Comparison of ENCODE assay signal across 20 cellular contexts in genomic region chr11:520428-521178, GRCh38. TPM values are rescaled to one million over a fixed set of nuclear protein-coding genes. Genes with fewer than 3 reads are reported as not detected.
A peak's percentile ranks its signal among the peaks of the same experiment; 100 is the strongest.
DNase-seq lines count a peak whose midpoint lies in the region; ATAC-seq, FAIRE-seq and TF ChIP-seq lines count a peak whose summit lies in the region.
"Had no signal": no experiment of that assay in that cellular context is flagged by ENCODE, and none has a peak within 500 bp of the region (broad histone marks: within the 10 kb centered on the region; RNA-seq: fewer than 3 reads in every experiment).

No MANE protein-coding gene starts in this region.

- POLR2A ChIA-PET in HepG2 (lab: Yijun Ruan, JAX), result interaction anchor here (1.9 kb wide), 1 partner anchor 14 kb away, joined by 5 read pairs; the partner anchor contains the start of gene RNH1
- POLR2A ChIA-PET in naive thymus-derived CD4-positive, alpha-beta T cell (lab: Charles Lee), result interaction anchor here (0.8 kb wide), 1 partner anchor 67 kb away, joined by 4 read pairs; no protein-coding TSS in a partner anchor

- H3K36me3 Mint-ChIP-seq in naive thymus-derived CD4-positive, alpha-beta T cell, result peaks cover 0 to 8% (median 0%) of the 10 kb centered on the region in 5 donors
- H3K36me3 Mint-ChIP-seq: immature natural killer cell had no signal

- H3K4me2 ChIP-seq in HepG2 (ENCODE audit: low read depth, low read length), result peak overlapping the region; percentile 58
- no peak overlapping the region for H3K4me2 ChIP-seq in SU-DHL-6 (ENCODE audit: low read depth, low read length, poor library complexity, severe bottlenecking)
- H3K4me2 ChIP-seq: smooth muscle cell had no signal

- DNase-seq in HepG2 (ENCODE audit: low spot score) (peak; percentile 28), right lobe of liver (no peak), foreskin keratinocyte (no peak), upper lobe of right lung (peak; percentile 67), COR-L47 (lab: John Stamatoyannopoulos, UW) (no peak), OCI-M2 (lab: John Stamatoyannopoulos, UW; ENCODE audit: unreplicated experiment) (no peak)
- no peak for DNase-seq in naive thymus-derived CD4-positive, alpha-beta T cell
- DNase-seq: BE2C, cerebellar nuclear complex, DMS79, immature natural killer cell, NCI-H1092 treated with DMSO at 0.1 percent for 48 hours, uterus had no signal

- no peaks in the 10 kb centered on the region for H3K9me2 ChIP-seq in SU-DHL-6 (replicated peaks; ENCODE audit: insufficient read depth, low read length)

- in situ Hi-C loops in HepG2 (cut with HindIII; ENCODE audit: extremely low pct_ligation_motif_present, low pct_unique_long_range_greater_than_20kb), result no loop called here

- H3K27me3 ChIP-seq in HepG2 (ENCODE audit: control insufficient read depth in 1 of 2, insufficient read depth in 2 of 2, low read length in 2 of 2), result 0 out of 5 replicates have a peak, but pooled peaks cover 0 to under 1% of the 10 kb centered on the region in 2 experiments
- H3K27me3 ChIP-seq in right lobe of liver, result no peaks in the 10 kb centered on the region
- H3K27me3 ChIP-seq in SU-DHL-6 (ENCODE audit: low read length), result no peaks in the 10 kb centered on the region
- no peaks in the 10 kb centered on the region for H3K27me3 ChIP-seq in foreskin keratinocyte
- H3K27me3 ChIP-seq in upper lobe of right lung, result no peaks in the 10 kb centered on the region
- H3K27me3 ChIP-seq in naive thymus-derived CD4-positive, alpha-beta T cell (ENCODE audit: control insufficient read depth in 2 of 2, insufficient read depth in 2 of 2, low read length in 2 of 2), result no peaks in the 10 kb centered on the region
- H3K27me3 ChIP-seq: BE2C, ovary, SJSA1, uterus had no signal

- peak; percentile 28; the same call in 1 of the 2 replicates for TF ChIP-seq RAD21 in HepG2 (CRISPR knock-in tag; IDR thresholded peaks at IDR 0.05)

- H3K9me3 ChIP-seq in HepG2 (ENCODE audit: low read length) (no peaks in the 10 kb centered on the region), right lobe of liver (no peaks in the 10 kb centered on the region), SU-DHL-6 (ENCODE audit: insufficient read depth, low read length) (no peaks in the 10 kb centered on the region), upper lobe of right lung (no peaks in the 10 kb centered on the region)
- peaks cover 0 to 5% (median 0%) of the 10 kb centered on the region in 3 experiments for H3K9me3 ChIP-seq in naive thymus-derived CD4-positive, alpha-beta T cell (ENCODE audit: control insufficient read depth in 2 of 3, low read length in 3 of 3)
- H3K9me3 ChIP-seq: BE2C, ovary, SJSA1, uterus had no signal

- no peaks in the 10 kb centered on the region for H3K79me2 ChIP-seq in HepG2 (ENCODE audit: insufficient read depth, low read length)
- H3K79me2 ChIP-seq in SU-DHL-6 (ENCODE audit: insufficient read depth, low read length), result no peaks in the 10 kb centered on the region

- H3K27ac ChIP-seq in HepG2 (ENCODE audit: extremely low read length, insufficient read depth, low read length) (no peak overlapping the region), right lobe of liver (no peak overlapping the region), SU-DHL-6 (ENCODE audit: low read depth, low read length) (no peak overlapping the region), foreskin keratinocyte (no peak overlapping the region), upper lobe of right lung (no peak overlapping the region)
- H3K27ac ChIP-seq in naive thymus-derived CD4-positive, alpha-beta T cell (ENCODE audit: low read depth, low read length), result no peak overlapping the region
- H3K27ac ChIP-seq: GM23248, ovary, SJSA1, uterus had no signal

- no peaks in the 10 kb centered on the region for H3K27me3 Mint-ChIP-seq in naive thymus-derived CD4-positive, alpha-beta T cell
- H3K27me3 Mint-ChIP-seq: stimulated activated naive CD8-positive, alpha-beta T cell treated with anti-CD3 and anti-CD28 coated beads, Interleukin-15, amount 100 ng/mL, for 72 hours had no signal

- peak; percentile 77 for ATAC-seq in HepG2
- ATAC-seq in right lobe of liver, result no peak
- ATAC-seq in foreskin keratinocyte, result no peak
- no peak for ATAC-seq in upper lobe of right lung
- ATAC-seq in naive thymus-derived CD4-positive, alpha-beta T cell, result no peak
- ATAC-seq: stimulated activated naive CD8-positive, alpha-beta T cell treated with anti-CD3 and anti-CD28 coated beads, Interleukin-15, amount 100 ng/mL, for 72 hours had no signal

- H3F3A ChIP-seq in SU-DHL-6 (ENCODE audit: insufficient read depth), result no peaks in the 10 kb centered on the region

- H3K36me3 ChIP-seq in HepG2 (replicated peaks in 1 of 2; ENCODE audit: control insufficient read depth in 1 of 2, insufficient read depth in 2 of 2, low read length in 2 of 2) (no peaks in the 10 kb centered on the region), right lobe of liver (no peaks in the 10 kb centered on the region), SU-DHL-6 (ENCODE audit: low read length) (no peaks in the 10 kb centered on the region), upper lobe of right lung (no peaks in the 10 kb centered on the region)
- no peaks in the 10 kb centered on the region for H3K36me3 ChIP-seq in naive thymus-derived CD4-positive, alpha-beta T cell (ENCODE audit: control insufficient read depth in 2 of 3, insufficient read depth in 3 of 3, low read length in 3 of 3)
- H3K36me3 ChIP-seq: BE2C, ovary, SJSA1, uterus had no signal

- 67% methylated on average over 36 of the region's 39 CpGs for WGBS in HepG2 (ENCODE audit: low lambda C conversion rate)
- 93% methylated on average over 19 of the region's 39 CpGs for WGBS in right lobe of liver (ENCODE audit: insufficient coverage, low coverage, low lambda C conversion rate, missing lambda C conversion rate)

- H4K20me1 ChIP-seq in HepG2 (ENCODE audit: insufficient read depth, low read length), result no peaks in the 10 kb centered on the region
- H4K20me1 ChIP-seq in SU-DHL-6 (ENCODE audit: low read depth, low read length), result no peaks in the 10 kb centered on the region

- BruUV-seq in HepG2 (replicated peaks; lab: Mats Ljungman, UMichigan), result no TSS peak

- CTCF ChIA-PET in HepG2 (lab: Yijun Ruan, JAX; ENCODE audit: low intra/inter-chr PET ratio, low total read pairs), result no interaction called here
- CTCF ChIA-PET in naive thymus-derived CD4-positive, alpha-beta T cell (lab: Charles Lee), result no interaction called here

- H3K4me1 ChIP-seq in HepG2 (ENCODE audit: insufficient read depth, low read length) (peaks cover 40% of the 10 kb centered on the region), right lobe of liver (peaks cover 0 to 5% (median 0%) of the 10 kb centered on the region in 4 donors), foreskin keratinocyte (peaks cover 4% of the 10 kb centered on the region), upper lobe of right lung (no peaks in the 10 kb centered on the region)
- peaks cover 4% of the 10 kb centered on the region in 2 donors for H3K4me1 ChIP-seq in naive thymus-derived CD4-positive, alpha-beta T cell (ENCODE audit: control insufficient read depth in 2 of 2, insufficient read depth in 2 of 2, low read length in 2 of 2)
- H3K4me1 ChIP-seq: BE2C, SJSA1, uterus had no signal

- H2AFZ ChIP-seq in HepG2 (ENCODE audit: low read length), result no peak overlapping the region
- H2AFZ ChIP-seq in SU-DHL-6 (ENCODE audit: low read depth, low read length, severe bottlenecking), result no peak overlapping the region
- H2AFZ ChIP-seq: GM23248 had no signal

- TF ChIP-seq EP300 in HepG2 (IDR thresholded peaks at IDR 0.05; ENCODE audit: low read depth in 2 of 2, low read length in 2 of 2), result no peak
- TF ChIP-seq EP300 in HepG2 (CRISPR knock-in tag; IDR thresholded peaks at IDR 0.05; ENCODE audit: borderline replicate concordance), result no peak

- peaks cover 2 to 8% (median 4%) of the 10 kb centered on the region in 7 donors for H3K4me1 Mint-ChIP-seq in naive thymus-derived CD4-positive, alpha-beta T cell
- H3K4me1 Mint-ChIP-seq: mesothelial cell of epicardium had no signal

- intact Hi-C loops in HepG2 (cut with micrococcal nuclease; ENCODE audit: unreplicated experiment), result no loop called here
- intact Hi-C loops in right lobe of liver (cut with DNase I), result loop anchor here in 1 of 2 donors (10.0 kb wide), 1 partner anchor 116 kb away; no protein-coding TSS in a partner anchor
- intact Hi-C loops in upper lobe of right lung (cut with DNase I), result no loop called here
- intact Hi-C loops in naive thymus-derived CD4-positive, alpha-beta T cell (cut with micrococcal nuclease), result no loop called here

- no peak overlapping the region; a peak in 1 of 6 replicates for H3K4me3 ChIP-seq in HepG2 (replicated peaks in 1 of 3; ENCODE audit: insufficient read depth in 1 of 3, low read depth in 2 of 3, low read length in 3 of 3)
- no peak overlapping the region for H3K4me3 ChIP-seq in right lobe of liver
- no peak overlapping the region for H3K4me3 ChIP-seq in SU-DHL-6 (ENCODE audit: insufficient read depth, low read length, poor library complexity, severe bottlenecking)
- H3K4me3 ChIP-seq in upper lobe of right lung, result no peak overlapping the region
- no peak overlapping the region for H3K4me3 ChIP-seq in naive thymus-derived CD4-positive, alpha-beta T cell (ENCODE audit: low read length)
- H3K4me3 ChIP-seq: GM23248, ovary, SJSA1, smooth muscle cell, uterus had no signal

- H3K4me3 Mint-ChIP-seq in naive thymus-derived CD4-positive, alpha-beta T cell, result no peak overlapping the region
- H3K4me3 Mint-ChIP-seq: immature natural killer cell, mesothelial cell of epicardium had no signal

- TF ChIP-seq POLR2A in HepG2 (IDR thresholded peaks at IDR 0.05; ENCODE audit: insufficient read depth in 1 of 2, low read depth in 2 of 2, low read length in 2 of 2) (no peak), right lobe of liver (IDR thresholded peaks at IDR 0.05) (no peak)

- no peak overlapping the region for H3K27ac Mint-ChIP-seq in naive thymus-derived CD4-positive, alpha-beta T cell
- H3K27ac Mint-ChIP-seq: immature natural killer cell; mesothelial cell of epicardium; stimulated activated naive CD8-positive, alpha-beta T cell treated with anti-CD3 and anti-CD28 coated beads, Interleukin-15, amount 100 ng/mL, for 72 hours had no signal

- peaks cover 0 to 14% (median 5%) of the 10 kb centered on the region in 11 donors for H3K9me3 Mint-ChIP-seq in naive thymus-derived CD4-positive, alpha-beta T cell
- H3K9me3 Mint-ChIP-seq: immature natural killer cell had no signal

- TF ChIP-seq CTCF in HepG2 (CRISPR knock-in tag; IDR thresholded peaks at IDR 0.05) (peak; percentile 83), right lobe of liver (IDR thresholded peaks at IDR 0.05) (peak in 1 of 4 donors; percentile 4), SU-DHL-6 (IDR thresholded peaks at IDR 0.05; ENCODE audit: insufficient read depth, low read length, poor library complexity, severe bottlenecking) (peak; percentile 56), foreskin keratinocyte (conservative IDR thresholded peaks at IDR 0.05) (peak; percentile 18), upper lobe of right lung (IDR thresholded peaks at IDR 0.05) (peak; percentile 23)

- FAIRE-seq in HepG2 (lab: Jason Lieb, UNC), result peak; percentile 23

- no peak overlapping the region for H3K9ac ChIP-seq in HepG2 (ENCODE audit: insufficient read depth, low read depth, low read length)
- no peak overlapping the region for H3K9ac ChIP-seq in SU-DHL-6 (ENCODE audit: low read length)
- H3K9ac ChIP-seq: GM23248 had no signal

RNA-seq across cellular contexts. Expression of gene RNH1, which starts 13.6 kb away (rescaled TPM):
- 74.1 and 81.3 TPM in 2 replicates for total RNA-seq in HepG2 (2016; rRNA removed; fragmentation: Illumina TruSeq; extraction: Trizol)
- 28.3 and 31.4 TPM in 2 replicates for total RNA-seq in HepG2 (2016; cell fraction: cytosol; rRNA removed; fragmentation: Illumina TruSeq; extraction: Trizol; ENCODE audit: low read depth)
- 73.0 and 77.2 TPM in 2 replicates for total RNA-seq in HepG2 (2016; cell fraction: insoluble cytoplasmic fraction; rRNA removed; fragmentation: Illumina TruSeq; extraction: Trizol)
- total RNA-seq in HepG2 (2016; cell fraction: membrane; rRNA removed; fragmentation: Illumina TruSeq; extraction: Trizol), result 30.6 and 37.6 TPM in 2 replicates
- total RNA-seq in HepG2 (2016; cell fraction: nucleus; rRNA removed; fragmentation: Illumina TruSeq; extraction: Trizol), result 39.1 and 43.2 TPM in 2 replicates
- polyA plus RNA-seq in HepG2 (2011; rRNA removed), result 36.0 and 51.4 TPM in 2 replicates
- polyA plus RNA-seq in HepG2 (2011; cell fraction: cytosol; rRNA removed), result 30.1 and 56.0 TPM in 2 replicates
- polyA plus RNA-seq in HepG2 (2011; cell fraction: nucleus; rRNA removed), result 135 and 166 TPM in 2 replicates
- polyA plus RNA-seq in HepG2 (2012), result 42.4 and 61.5 TPM in 2 replicates
- polyA plus RNA-seq in HepG2 (2016; cell fraction: cytosol; fragmentation: Illumina TruSeq; extraction: Trizol; ENCODE audit: low read depth), result 14.2 and 15.8 TPM in 2 replicates
- 62.8 and 84.3 TPM in 2 replicates for polyA plus RNA-seq in HepG2 (2016; cell fraction: insoluble cytoplasmic fraction; fragmentation: Illumina TruSeq; extraction: Trizol; ENCODE audit: low read depth)
- polyA plus RNA-seq in HepG2 (2016; cell fraction: membrane; fragmentation: Illumina TruSeq; extraction: Trizol; ENCODE audit: low read depth), result 21.1 and 22.9 TPM in 2 replicates
- polyA plus RNA-seq in HepG2 (2016; cell fraction: nucleus; fragmentation: Illumina TruSeq; extraction: Trizol; ENCODE audit: insufficient read depth, low read depth), result 61.8 and 67.0 TPM in 2 replicates
- 72.2 and 124 TPM in 2 replicates for polyA minus RNA-seq in HepG2 (2011; rRNA and poly(A)+ RNA removed; ENCODE audit: low replicate concordance)
- polyA minus RNA-seq in HepG2 (2011; cell fraction: cytosol; rRNA and poly(A)+ RNA removed), result 42.7 and 46.3 TPM in 2 replicates
- polyA minus RNA-seq in HepG2 (2011; cell fraction: nucleus; rRNA and poly(A)+ RNA removed), result 49.1 and 49.3 TPM in 2 replicates
- total RNA-seq in right lobe of liver, result 100 to 1,000 TPM in 2 of 6 experiments, 10 to 100 TPM in 4; 66.4 to 135 (median 76.2) TPM
- total RNA-seq in foreskin keratinocyte, result 162 and 219 TPM in 2 replicates
- 167 and 235 TPM in 2 replicates for polyA plus RNA-seq in foreskin keratinocyte
- total RNA-seq in upper lobe of right lung, result 245 TPM
- 100 to 1,000 TPM in 4 of 5 experiments, 10 to 100 TPM in 1; 98.6 to 193 (median 109) TPM for total RNA-seq in naive thymus-derived CD4-positive, alpha-beta T cell
- polyA plus RNA-seq in naive thymus-derived CD4-positive, alpha-beta T cell, result 100 to 1,000 TPM; 156 to 243 TPM

RNA-seq across cellular contexts. Expression of gene HRAS, which starts 14.8 kb away (rescaled TPM):
- total RNA-seq in HepG2 (2016; rRNA removed; fragmentation: Illumina TruSeq; extraction: Trizol), result 47.5 and 50.0 TPM in 2 replicates
- 97.1 and 126 TPM in 2 replicates for total RNA-seq in HepG2 (2016; cell fraction: cytosol; rRNA removed; fragmentation: Illumina TruSeq; extraction: Trizol; ENCODE audit: low read depth)
- total RNA-seq in HepG2 (2016; cell fraction: insoluble cytoplasmic fraction; rRNA removed; fragmentation: Illumina TruSeq; extraction: Trizol), result 35.7 and 53.4 TPM in 2 replicates
- 106 and 128 TPM in 2 replicates for total RNA-seq in HepG2 (2016; cell fraction: membrane; rRNA removed; fragmentation: Illumina TruSeq; extraction: Trizol)
- total RNA-seq in HepG2 (2016; cell fraction: nucleus; rRNA removed; fragmentation: Illumina TruSeq; extraction: Trizol), result 23.1 and 23.7 TPM in 2 replicates
- 32.9 TPM in 2 replicates for polyA plus RNA-seq in HepG2 (2011; rRNA removed)
- polyA plus RNA-seq in HepG2 (2011; cell fraction: cytosol; rRNA removed), result 29.5 and 42.1 TPM in 2 replicates
- polyA plus RNA-seq in HepG2 (2011; cell fraction: nucleus; rRNA removed), result 62.4 and 65.1 TPM in 2 replicates
- polyA plus RNA-seq in HepG2 (2012), result 15.4 and 32.7 TPM in 2 replicates
- polyA plus RNA-seq in HepG2 (2016; cell fraction: cytosol; fragmentation: Illumina TruSeq; extraction: Trizol; ENCODE audit: low read depth), result 120 and 151 TPM in 2 replicates
- 33.8 and 38.7 TPM in 2 replicates for polyA plus RNA-seq in HepG2 (2016; cell fraction: insoluble cytoplasmic fraction; fragmentation: Illumina TruSeq; extraction: Trizol; ENCODE audit: low read depth)
- 96.2 and 121 TPM in 2 replicates for polyA plus RNA-seq in HepG2 (2016; cell fraction: membrane; fragmentation: Illumina TruSeq; extraction: Trizol; ENCODE audit: low read depth)
- polyA plus RNA-seq in HepG2 (2016; cell fraction: nucleus; fragmentation: Illumina TruSeq; extraction: Trizol; ENCODE audit: insufficient read depth, low read depth), result 47.3 and 47.4 TPM in 2 replicates
- polyA minus RNA-seq in HepG2 (2011; rRNA and poly(A)+ RNA removed; ENCODE audit: low replicate concordance), result 29.8 and 71.6 TPM in 2 replicates
- polyA minus RNA-seq in HepG2 (2011; cell fraction: cytosol; rRNA and poly(A)+ RNA removed), result 8.5 and 9.0 TPM in 2 replicates
- 5.8 and 11.4 TPM in 2 replicates for polyA minus RNA-seq in HepG2 (2011; cell fraction: nucleus; rRNA and poly(A)+ RNA removed)
- total RNA-seq in right lobe of liver, result 10 to 100 TPM in 5 of 6 experiments, 1 to 10 TPM in 1; 7.6 to 20.9 (median 14.8) TPM
- total RNA-seq in foreskin keratinocyte, result 167 and 199 TPM in 2 replicates
- polyA plus RNA-seq in foreskin keratinocyte, result 252 and 263 TPM in 2 replicates
- total RNA-seq in upper lobe of right lung, result 55.5 TPM
- 10 to 100 TPM; 22.3 to 52.0 (median 31.9) TPM for total RNA-seq in naive thymus-derived CD4-positive, alpha-beta T cell
- 10 to 100 TPM; 12.6 to 19.5 TPM for polyA plus RNA-seq in naive thymus-derived CD4-positive, alpha-beta T cell

RNA-seq across cellular contexts. Expression of gene LRRC56, which starts 16.7 kb away (rescaled TPM):
- 0.08 and 0.11 TPM in 2 replicates for total RNA-seq in HepG2 (2016; rRNA removed; fragmentation: Illumina TruSeq; extraction: Trizol)
- 0.10 TPM in 1 of 2 replicates, not detected in the other for total RNA-seq in HepG2 (2016; cell fraction: cytosol; rRNA removed; fragmentation: Illumina TruSeq; extraction: Trizol; ENCODE audit: low read depth)
- total RNA-seq in HepG2 (2016; cell fraction: insoluble cytoplasmic fraction; rRNA removed; fragmentation: Illumina TruSeq; extraction: Trizol), result 0.09 TPM in 2 replicates
- total RNA-seq in HepG2 (2016; cell fraction: membrane; rRNA removed; fragmentation: Illumina TruSeq; extraction: Trizol), result 0.06 and 0.07 TPM in 2 replicates
- not detected in 2 replicates for total RNA-seq in HepG2 (2016; cell fraction: nucleus; rRNA removed; fragmentation: Illumina TruSeq; extraction: Trizol)
- 0.29 and 0.46 TPM in 2 replicates for polyA plus RNA-seq in HepG2 (2011; rRNA removed)
- 0.21 and 0.22 TPM in 2 replicates for polyA plus RNA-seq in HepG2 (2011; cell fraction: cytosol; rRNA removed)
- polyA plus RNA-seq in HepG2 (2011; cell fraction: nucleus; rRNA removed), result 3.4 and 3.8 TPM in 2 replicates
- polyA plus RNA-seq in HepG2 (2012), result 0.34 and 0.59 TPM in 2 replicates
- 0.05 TPM in 1 of 2 replicates, not detected in the other for polyA plus RNA-seq in HepG2 (2016; cell fraction: cytosol; fragmentation: Illumina TruSeq; extraction: Trizol; ENCODE audit: low read depth)
- polyA plus RNA-seq in HepG2 (2016; cell fraction: insoluble cytoplasmic fraction; fragmentation: Illumina TruSeq; extraction: Trizol; ENCODE audit: low read depth), result 0.19 TPM in 1 of 2 replicates, not detected in the other
- 0.10 TPM in 1 of 2 replicates, not detected in the other for polyA plus RNA-seq in HepG2 (2016; cell fraction: membrane; fragmentation: Illumina TruSeq; extraction: Trizol; ENCODE audit: low read depth)
- polyA plus RNA-seq in HepG2 (2016; cell fraction: nucleus; fragmentation: Illumina TruSeq; extraction: Trizol; ENCODE audit: insufficient read depth, low read depth), result 0.37 and 0.44 TPM in 2 replicates
- 0.20 and 0.56 TPM in 2 replicates for polyA minus RNA-seq in HepG2 (2011; rRNA and poly(A)+ RNA removed; ENCODE audit: low replicate concordance)
- 0.30 TPM in 1 of 2 replicates, not detected in the other for polyA minus RNA-seq in HepG2 (2011; cell fraction: cytosol; rRNA and poly(A)+ RNA removed)
- polyA minus RNA-seq in HepG2 (2011; cell fraction: nucleus; rRNA and poly(A)+ RNA removed), result 0.37 and 0.64 TPM in 2 replicates
- 1 to 10 TPM in 1 of 6 experiments, under 1 TPM in 4, not detected in 1; 0.12 to 1.1 (median 0.71) TPM for total RNA-seq in right lobe of liver
- 0.28 and 0.48 TPM in 2 replicates for total RNA-seq in foreskin keratinocyte
- 0.30 and 0.47 TPM in 2 replicates for polyA plus RNA-seq in foreskin keratinocyte
- 3.2 TPM for total RNA-seq in upper lobe of right lung
- total RNA-seq in naive thymus-derived CD4-positive, alpha-beta T cell, result 1 to 10 TPM; 2.3 to 5.1 (median 3.6) TPM
- polyA plus RNA-seq in naive thymus-derived CD4-positive, alpha-beta T cell, result 1 to 10 TPM in 1 of 2 donors, under 1 TPM in 1; 0.35 to 1.0 TPM

RNA-seq across cellular contexts. Expression of gene LMNTD2, which starts 39.9 kb away (rescaled TPM):
- total RNA-seq in HepG2 (2016; rRNA removed; fragmentation: Illumina TruSeq; extraction: Trizol) (0.25 and 1.1 TPM in 2 replicates), right lobe of liver (10 to 100 TPM in 1 of 6 experiments, 1 to 10 TPM in 5; 4.7 to 14.7 (median 7.9) TPM), foreskin keratinocyte (0.92 and 0.95 TPM in 2 replicates), upper lobe of right lung (5.9 TPM)
- total RNA-seq in HepG2 (2016; cell fraction: cytosol; rRNA removed; fragmentation: Illumina TruSeq; extraction: Trizol; ENCODE audit: low read depth), result 0.40 and 0.44 TPM in 2 replicates
- total RNA-seq in HepG2 (2016; cell fraction: insoluble cytoplasmic fraction; rRNA removed; fragmentation: Illumina TruSeq; extraction: Trizol), result 0.45 and 1.1 TPM in 2 replicates
- total RNA-seq in HepG2 (2016; cell fraction: membrane; rRNA removed; fragmentation: Illumina TruSeq; extraction: Trizol), result 0.79 and 1.3 TPM in 2 replicates
- total RNA-seq in HepG2 (2016; cell fraction: nucleus; rRNA removed; fragmentation: Illumina TruSeq; extraction: Trizol), result 1.3 and 1.7 TPM in 2 replicates
- polyA plus RNA-seq in HepG2 (2011; rRNA removed) (3.1 and 3.6 TPM in 2 replicates), foreskin keratinocyte (1.2 and 1.3 TPM in 2 replicates)
- polyA plus RNA-seq in HepG2 (2011; cell fraction: cytosol; rRNA removed), result 1.1 and 2.2 TPM in 2 replicates
- 50.0 and 60.4 TPM in 2 replicates for polyA plus RNA-seq in HepG2 (2011; cell fraction: nucleus; rRNA removed)
- polyA plus RNA-seq in HepG2 (2012), result 1.3 and 1.4 TPM in 2 replicates
- polyA plus RNA-seq in HepG2 (2016; cell fraction: cytosol; fragmentation: Illumina TruSeq; extraction: Trizol; ENCODE audit: low read depth), result 0.53 and 0.78 TPM in 2 replicates
- 0.42 and 0.68 TPM in 2 replicates for polyA plus RNA-seq in HepG2 (2016; cell fraction: insoluble cytoplasmic fraction; fragmentation: Illumina TruSeq; extraction: Trizol; ENCODE audit: low read depth)
- polyA plus RNA-seq in HepG2 (2016; cell fraction: membrane; fragmentation: Illumina TruSeq; extraction: Trizol; ENCODE audit: low read depth), result 0.96 and 1.2 TPM in 2 replicates
- polyA plus RNA-seq in HepG2 (2016; cell fraction: nucleus; fragmentation: Illumina TruSeq; extraction: Trizol; ENCODE audit: insufficient read depth, low read depth), result 3.7 and 5.0 TPM in 2 replicates
- polyA minus RNA-seq in HepG2 (2011; rRNA and poly(A)+ RNA removed; ENCODE audit: low replicate concordance), result 0.51 and 0.96 TPM in 2 replicates
- polyA minus RNA-seq in HepG2 (2011; cell fraction: cytosol; rRNA and poly(A)+ RNA removed), result 0.88 and 1.4 TPM in 2 replicates
- 2.6 and 3.1 TPM in 2 replicates for polyA minus RNA-seq in HepG2 (2011; cell fraction: nucleus; rRNA and poly(A)+ RNA removed)
- total RNA-seq in naive thymus-derived CD4-positive, alpha-beta T cell, result 10 to 100 TPM in 2 of 5 experiments, 1 to 10 TPM in 3; 2.8 to 14.7 (median 9.6) TPM
- polyA plus RNA-seq in naive thymus-derived CD4-positive, alpha-beta T cell, result 1 to 10 TPM; 2.3 to 3.6 TPM
- total RNA-seq: smooth muscle cell had no signal

RNA-seq across cellular contexts. Expression of gene RASSF7, which starts 40.2 kb away (rescaled TPM):
- total RNA-seq in HepG2 (2016; rRNA removed; fragmentation: Illumina TruSeq; extraction: Trizol) (13.1 and 20.2 TPM in 2 replicates), right lobe of liver (10 to 100 TPM; 20.5 to 61.1 (median 39.5) TPM), foreskin keratinocyte (37.3 and 44.3 TPM in 2 replicates), upper lobe of right lung (76.7 TPM)
- 5.4 and 5.7 TPM in 2 replicates for total RNA-seq in HepG2 (2016; cell fraction: cytosol; rRNA removed; fragmentation: Illumina TruSeq; extraction: Trizol; ENCODE audit: low read depth)
- 13.3 and 19.7 TPM in 2 replicates for total RNA-seq in HepG2 (2016; cell fraction: insoluble cytoplasmic fraction; rRNA removed; fragmentation: Illumina TruSeq; extraction: Trizol)
- 10.8 and 11.9 TPM in 2 replicates for total RNA-seq in HepG2 (2016; cell fraction: membrane; rRNA removed; fragmentation: Illumina TruSeq; extraction: Trizol)
- 16.7 and 17.2 TPM in 2 replicates for total RNA-seq in HepG2 (2016; cell fraction: nucleus; rRNA removed; fragmentation: Illumina TruSeq; extraction: Trizol)
- polyA plus RNA-seq in HepG2 (2011; rRNA removed) (28.6 and 36.4 TPM in 2 replicates), foreskin keratinocyte (51.7 and 59.1 TPM in 2 replicates)
- 22.3 and 49.0 TPM in 2 replicates for polyA plus RNA-seq in HepG2 (2011; cell fraction: cytosol; rRNA removed)
- 139 and 165 TPM in 2 replicates for polyA plus RNA-seq in HepG2 (2011; cell fraction: nucleus; rRNA removed)
- polyA plus RNA-seq in HepG2 (2012), result 8.9 and 12.6 TPM in 2 replicates
- polyA plus RNA-seq in HepG2 (2016; cell fraction: cytosol; fragmentation: Illumina TruSeq; extraction: Trizol; ENCODE audit: low read depth), result 4.7 and 6.0 TPM in 2 replicates
- polyA plus RNA-seq in HepG2 (2016; cell fraction: insoluble cytoplasmic fraction; fragmentation: Illumina TruSeq; extraction: Trizol; ENCODE audit: low read depth), result 12.3 and 15.9 TPM in 2 replicates
- polyA plus RNA-seq in HepG2 (2016; cell fraction: membrane; fragmentation: Illumina TruSeq; extraction: Trizol; ENCODE audit: low read depth), result 5.9 and 7.2 TPM in 2 replicates
- polyA plus RNA-seq in HepG2 (2016; cell fraction: nucleus; fragmentation: Illumina TruSeq; extraction: Trizol; ENCODE audit: insufficient read depth, low read depth), result 32.6 and 40.7 TPM in 2 replicates
- polyA minus RNA-seq in HepG2 (2011; rRNA and poly(A)+ RNA removed; ENCODE audit: low replicate concordance), result 6.7 and 39.4 TPM in 2 replicates
- polyA minus RNA-seq in HepG2 (2011; cell fraction: cytosol; rRNA and poly(A)+ RNA removed), result 10.4 and 10.9 TPM in 2 replicates
- polyA minus RNA-seq in HepG2 (2011; cell fraction: nucleus; rRNA and poly(A)+ RNA removed), result 15.2 and 17.9 TPM in 2 replicates
- total RNA-seq in naive thymus-derived CD4-positive, alpha-beta T cell, result 10 to 100 TPM; 20.0 to 45.4 (median 35.5) TPM
- polyA plus RNA-seq in naive thymus-derived CD4-positive, alpha-beta T cell, result 10 to 100 TPM; 26.7 to 43.6 TPM

Comparison
In these comparisons a context has a peak if more than half of its experiments do, and no peak if none do; other contexts are left out.
1. DNase-seq: peak in HepG2 (single experiment) and upper lobe of right lung (single experiment); none in right lobe of liver (0 of 3), foreskin keratinocyte (0 of 2), COR-L47 (single experiment), OCI-M2 (single experiment) and naive thymus-derived CD4-positive, alpha-beta T cell (0 of 9).